In the genomic region with DNA sequence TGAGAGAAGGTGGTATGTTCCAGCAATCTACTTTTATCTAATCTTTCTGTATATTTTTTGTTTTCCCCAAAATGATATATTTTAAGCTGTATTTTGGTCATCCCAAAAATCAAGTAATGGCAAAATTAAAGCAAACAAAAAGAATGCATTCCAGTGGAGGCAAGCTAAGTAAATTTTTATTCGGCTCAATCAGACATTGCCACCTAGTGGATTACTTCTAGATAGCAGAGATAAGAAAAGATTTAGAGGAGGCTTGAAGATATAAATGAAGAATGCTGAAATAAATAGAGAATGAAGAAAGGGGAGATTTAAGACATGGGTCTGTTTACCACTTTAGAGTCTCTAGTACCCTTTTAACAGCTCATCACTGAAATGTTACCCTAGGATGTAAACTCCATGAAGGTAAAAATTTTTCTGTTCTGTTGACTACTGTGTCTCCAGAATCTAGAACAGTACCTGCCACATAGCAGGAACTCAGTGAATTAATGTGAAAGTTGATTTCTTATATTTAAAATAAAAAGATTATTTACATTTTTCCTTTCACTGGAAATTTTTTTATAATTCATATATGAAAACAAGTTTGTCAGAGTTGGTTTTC, we compare ENCODE assay signal across 8 cellular contexts.
DNase-seq lines count a peak whose midpoint lies in the region; ATAC-seq and TF ChIP-seq lines count a peak whose summit lies in the region.

No MANE protein-coding gene starts in this region.

- no peaks in the 10 kb centered on the region for H3K4me1 Mint-ChIP-seq in CD14-positive monocyte
- no peaks in the 10 kb centered on the region for H3K4me1 Mint-ChIP-seq in MCF 10A (ENCODE audit: insufficient read depth, unreplicated experiment)

- 0% methylated on average over 1 of the region's 1 CpG for WGBS in right lobe of liver (ENCODE audit: insufficient coverage, low coverage, low lambda C conversion rate, missing lambda C conversion rate)

- no peaks in the 10 kb centered on the region for H3K4me1 ChIP-seq in right lobe of liver

- peaks cover 1 to 4% (median 4%) of the 10 kb centered on the region in 3 donors for H3K27me3 Mint-ChIP-seq in CD14-positive monocyte (ENCODE audit: low read depth in 3 of 3)
- no peaks in the 10 kb centered on the region for H3K27me3 Mint-ChIP-seq in MCF 10A (ENCODE audit: insufficient read depth, unreplicated experiment)

- H3K4me3 Mint-ChIP-seq in CD14-positive monocyte, result no peak overlapping the region
- H3K4me3 Mint-ChIP-seq in MCF 10A (ENCODE audit: unreplicated experiment), result no peak overlapping the region

- H3K36me3 Mint-ChIP-seq in CD14-positive monocyte (no peaks in the 10 kb centered on the region), MCF 10A (ENCODE audit: insufficient read depth, unreplicated experiment) (no peaks in the 10 kb centered on the region)

- CTCF ChIA-PET in MCF 10A (lab: Yijun Ruan, JAX), result interaction anchor here (0.5 to 10.2 kb wide), 54 partner anchors 9 to 1158 kb away, joined by 3 to 168 read pairs (median 4); no protein-coding TSS in a partner anchor

- no peak overlapping the region for H3K27ac ChIP-seq in right lobe of liver

- POLR2A ChIA-PET in MCF 10A (lab: Yijun Ruan, JAX), result interaction anchor here (0.6 to 1.3 kb wide), 6 partner anchors 10 to 1412 kb away, joined by 3 to 10 read pairs (median 4); no protein-coding TSS in a partner anchor

- H3K27ac Mint-ChIP-seq in CD14-positive monocyte, result no peak overlapping the region
- H3K27ac Mint-ChIP-seq in MCF 10A (ENCODE audit: low read depth, unreplicated experiment), result no peak overlapping the region

- H3K9me3 ChIP-seq in right lobe of liver, result no peaks in the 10 kb centered on the region

- no peak for DNase-seq in CD14-positive monocyte (ENCODE audit: low spot score)
- DNase-seq in NCI-H1694 treated with DMSO at 0.1 percent for 48 hours (lab: John Stamatoyannopoulos, UW), result peak; percentile 55
- peak; percentile 57 for DNase-seq in MCF 10A (ENCODE audit: unreplicated experiment)
- DNase-seq in right lobe of liver, result no peak
- no peak for DNase-seq in retina
- DNase-seq in activated CD4-positive, alpha-beta T cell treated with anti-CD3 and anti-CD28 coated beads for 48 hours, result no peak

- intact Hi-C loops in CD14-positive monocyte (cut with micrococcal nuclease), result no loop called here
- intact Hi-C loops in MCF 10A (cut with micrococcal nuclease), result loop anchor here (1.0 kb wide), 4 partner anchors 81 to 305 kb away; no protein-coding TSS in a partner anchor
- intact Hi-C loops in right lobe of liver (cut with DNase I), result loop anchor here in 1 of 2 donors (10.0 kb wide), 1 partner anchor 84 kb away; no protein-coding TSS in a partner anchor

- no peak overlapping the region for H3K4me3 ChIP-seq in right lobe of liver

- BruUV-seq in MCF 10A (replicated peaks; lab: Mats Ljungman, UMichigan), result no TSS peak

- ATAC-seq in GM18909 (IDR thresholded peaks at IDR 0.05; ENCODE audit: poor library complexity, unreplicated experiment) (peak; percentile 65), right lobe of liver (peak; percentile 53 to 71 (median 68)), HG02870 (IDR thresholded peaks at IDR 0.05; ENCODE audit: unreplicated experiment) (no peak)

- no peaks in the 10 kb centered on the region for H3K36me3 ChIP-seq in right lobe of liver

- H3K27me3 ChIP-seq in right lobe of liver, result no peaks in the 10 kb centered on the region

- peak; percentile 48 for TF ChIP-seq CTCF in CD14-positive monocyte (IDR thresholded peaks at IDR 0.05)
- peak; percentile 77 for TF ChIP-seq CTCF in MCF 10A (IDR thresholded peaks at IDR 0.05; ENCODE audit: unreplicated experiment)
- peak; percentile 65 to 73 (median 68) for TF ChIP-seq CTCF in right lobe of liver (IDR thresholded peaks at IDR 0.05)

- no peak for TF ChIP-seq POLR2A in right lobe of liver (IDR thresholded peaks at IDR 0.05)

- no peaks in the 10 kb centered on the region for H3K9me3 Mint-ChIP-seq in CD14-positive monocyte
- no peaks in the 10 kb centered on the region for H3K9me3 Mint-ChIP-seq in MCF 10A (ENCODE audit: unreplicated experiment)

Comparison
In these comparisons a context has a peak if more than half of its experiments do, and no peak if none do; other contexts are left out.
1. DNase-seq: peak in NCI-H1694 treated with DMSO at 0.1 percent for 48 hours (single experiment) and MCF 10A (single experiment); none in CD14-positive monocyte (single experiment), right lobe of liver (0 of 3), retina (single experiment) and activated CD4-positive, alpha-beta T cell treated with anti-CD3 and anti-CD28 coated beads for 48 hours (single experiment).
2. Peak in every context shown above with its lines, with median percentiles within 50 percentile points of each other: CTCF ChIP-seq.